1 cellular context compared by ENCODE assay signal in genomic region chr13:44231786-44232516, GRCh38.
TF ChIP-seq lines count a peak whose summit lies in the region.

No MANE protein-coding gene starts in this region.

TF ChIP-seq in HCT116, 20 proteins besides CTCF, POLR2A, EP300 and RAD21 (continued from another document):
- TF ChIP-seq ZBTB33 (IDR thresholded peaks at IDR 0.05; ENCODE audit: extremely low read depth, insufficient replicate concordance, low read length), result peak; percentile 34
- TF ChIP-seq ZNF274 (IDR thresholded peaks at IDR 0.05; ENCODE audit: low read depth, low read length), result no peak
- no peak for TF ChIP-seq REST (IDR thresholded peaks at IDR 0.05; ENCODE audit: low read depth)
- TF ChIP-seq POLR2AphosphoS5 (IDR thresholded peaks at IDR 0.05; ENCODE audit: low read depth, low read length), result peak; percentile 67; the same call in 1 of the 2 replicates
- peak; percentile 58 for TF ChIP-seq TCF7L2 (IDR thresholded peaks at IDR 0.05; ENCODE audit: borderline replicate concordance, extremely low read depth, insufficient read depth, insufficient read length)
